2 cellular contexts compared by ENCODE assay signal in genomic region chr14:95761436-95761835, GRCh38.
TF ChIP-seq lines count a peak whose summit lies in the region.

No MANE protein-coding gene starts in this region.

TF ChIP-seq in GM23338, 12 proteins besides CTCF, POLR2A, EP300 and RAD21:
- no peak for TF ChIP-seq STAT1 (IDR thresholded peaks at IDR 0.05; ENCODE audit: unreplicated experiment)
TF ChIP-seq in GM23338: peak in this region for 0.

TF ChIP-seq in H1, 55 proteins besides CTCF, POLR2A, EP300 and RAD21:
- TF ChIP-seq, protein P1, sequence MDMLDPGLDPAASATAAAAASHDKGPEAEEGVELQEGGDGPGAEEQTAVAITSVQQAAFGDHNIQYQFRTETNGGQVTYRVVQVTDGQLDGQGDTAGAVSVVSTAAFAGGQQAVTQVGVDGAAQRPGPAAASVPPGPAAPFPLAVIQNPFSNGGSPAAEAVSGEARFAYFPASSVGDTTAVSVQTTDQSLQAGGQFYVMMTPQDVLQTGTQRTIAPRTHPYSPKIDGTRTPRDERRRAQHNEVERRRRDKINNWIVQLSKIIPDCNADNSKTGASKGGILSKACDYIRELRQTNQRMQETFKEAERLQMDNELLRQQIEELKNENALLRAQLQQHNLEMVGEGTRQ (IDR thresholded peaks at IDR 0.05; ENCODE audit: low read length) = no peak
- no peak for TF ChIP-seq JUND (IDR thresholded peaks at IDR 0.05; ENCODE audit: low read length)
- TF ChIP-seq BRCA1 (IDR thresholded peaks at IDR 0.05; ENCODE audit: low read depth, low read length) = no peak
- TF ChIP-seq MAFK (IDR thresholded peaks at IDR 0.05; ENCODE audit: low read depth, low read length) = no peak
- TF ChIP-seq NANOG (IDR thresholded peaks at IDR 0.05; ENCODE audit: insufficient read depth, low read depth, low read length, poor library complexity, severe bottlenecking) = no peak
- TF ChIP-seq BACH1 (IDR thresholded peaks at IDR 0.05; ENCODE audit: low read length) = no peak
- no peak for TF ChIP-seq CHD2 (IDR thresholded peaks at IDR 0.05; ENCODE audit: low read length)
- no peak for TF ChIP-seq PHF8 (conservative IDR thresholded peaks at IDR 0.05; ENCODE audit: low read depth, low read length)
- TF ChIP-seq POU5F1 (IDR thresholded peaks at IDR 0.05; ENCODE audit: low read depth, low read length) = no peak
- TF ChIP-seq KDM1A (IDR thresholded peaks at IDR 0.05; ENCODE audit: borderline replicate concordance, low read length) = no peak
- no peak for TF ChIP-seq EZH2 (IDR thresholded peaks at IDR 0.05; ENCODE audit: low read depth, low read length, severe bottlenecking)
- TF ChIP-seq KDM5A (IDR thresholded peaks at IDR 0.05; ENCODE audit: low read length) = no peak
- no peak for TF ChIP-seq CREB1 (IDR thresholded peaks at IDR 0.05)
